ENCODE assay signal across 1 cellular context in the genomic region with DNA sequence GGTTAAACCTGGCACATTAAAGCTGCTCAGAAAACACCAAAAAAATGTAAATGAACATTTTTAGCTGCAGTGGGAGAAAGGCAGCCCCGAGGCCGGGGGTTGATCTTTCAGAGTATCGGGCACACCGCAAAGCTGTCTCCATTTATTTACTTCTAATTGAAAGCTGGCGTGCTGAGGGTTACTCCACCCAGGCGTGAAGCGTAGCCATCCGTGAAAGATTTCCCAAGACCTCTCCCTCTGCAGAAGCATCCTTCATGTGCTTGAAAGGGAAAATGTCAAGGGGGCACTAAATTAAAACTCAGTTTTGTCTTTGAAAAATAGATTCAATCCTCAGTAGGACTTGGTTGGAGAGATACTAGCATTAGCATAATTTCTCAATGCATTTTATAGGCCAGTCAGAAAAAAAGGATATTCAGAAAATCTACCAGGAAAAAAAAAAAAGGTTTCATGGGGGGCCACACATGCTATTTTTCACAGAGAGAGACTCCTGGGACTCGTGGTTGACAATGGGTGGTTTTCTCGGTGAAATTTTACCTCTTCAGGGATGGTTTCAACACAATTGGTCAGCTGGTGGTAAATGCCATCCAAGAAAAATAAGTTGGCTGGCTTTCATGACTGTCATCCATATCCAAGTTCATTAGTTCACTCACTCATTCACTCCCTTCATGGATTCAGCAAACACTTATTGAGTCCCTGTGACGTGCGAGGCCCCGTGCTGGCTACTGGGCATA.
TF ChIP-seq lines count a peak whose summit lies in the region.

No MANE protein-coding gene starts in this region.

TF ChIP-seq in SK-N-SH, 30 proteins besides CTCF, POLR2A, EP300 and RAD21:
- TF ChIP-seq FOXJ3 (CRISPR knock-in tag; IDR thresholded peaks at IDR 0.05) (no peak), NFIC (IDR thresholded peaks at IDR 0.05; ENCODE audit: borderline replicate concordance) (no peak), IRF3 (IDR thresholded peaks at IDR 0.05; ENCODE audit: low read depth, low read length) (no peak), SMC3 (IDR thresholded peaks at IDR 0.05; ENCODE audit: low read depth, low read length) (no peak), GABPA (IDR thresholded peaks at IDR 0.05; ENCODE audit: low read depth) (no peak), ZBTB33 (IDR thresholded peaks at IDR 0.05; ENCODE audit: borderline replicate concordance, low read depth) (no peak), CHD2 (IDR thresholded peaks at IDR 0.05; ENCODE audit: low read length, partially characterized antibody) (no peak), SIN3A (IDR thresholded peaks at IDR 0.05; ENCODE audit: borderline replicate concordance, low read depth, low read length) (no peak), TAF1 (IDR thresholded peaks at IDR 0.05; ENCODE audit: borderline replicate concordance, low read depth, low read length) (no peak), MEF2A (IDR thresholded peaks at IDR 0.05; ENCODE audit: borderline replicate concordance, low read depth) (no peak), POLR2AphosphoS5 (IDR thresholded peaks at IDR 0.05; ENCODE audit: low read depth, low read length) (no peak), RCOR1 (IDR thresholded peaks at IDR 0.05; ENCODE audit: low read length) (no peak), FOXM1 (IDR thresholded peaks at IDR 0.05; ENCODE audit: low read depth) (no peak), USF1 (IDR thresholded peaks at IDR 0.05; ENCODE audit: borderline replicate concordance, low read depth) (no peak), REST (IDR thresholded peaks at IDR 0.05; ENCODE audit: low read depth, low read length) (no peak)
- TF ChIP-seq, protein P1, sequence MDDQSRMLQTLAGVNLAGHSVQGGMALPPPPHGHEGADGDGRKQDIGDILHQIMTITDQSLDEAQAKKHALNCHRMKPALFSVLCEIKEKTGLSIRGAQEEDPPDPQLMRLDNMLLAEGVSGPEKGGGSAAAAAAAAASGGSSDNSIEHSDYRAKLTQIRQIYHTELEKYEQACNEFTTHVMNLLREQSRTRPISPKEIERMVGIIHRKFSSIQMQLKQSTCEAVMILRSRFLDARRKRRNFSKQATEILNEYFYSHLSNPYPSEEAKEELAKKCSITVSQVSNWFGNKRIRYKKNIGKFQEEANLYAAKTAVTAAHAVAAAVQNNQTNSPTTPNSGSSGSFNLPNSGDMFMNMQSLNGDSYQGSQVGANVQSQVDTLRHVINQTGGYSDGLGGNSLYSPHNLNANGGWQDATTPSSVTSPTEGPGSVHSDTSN (IDR thresholded peaks at IDR 0.05) = no peak
